8 cellular contexts compared by ENCODE assay signal in the genomic region with DNA sequence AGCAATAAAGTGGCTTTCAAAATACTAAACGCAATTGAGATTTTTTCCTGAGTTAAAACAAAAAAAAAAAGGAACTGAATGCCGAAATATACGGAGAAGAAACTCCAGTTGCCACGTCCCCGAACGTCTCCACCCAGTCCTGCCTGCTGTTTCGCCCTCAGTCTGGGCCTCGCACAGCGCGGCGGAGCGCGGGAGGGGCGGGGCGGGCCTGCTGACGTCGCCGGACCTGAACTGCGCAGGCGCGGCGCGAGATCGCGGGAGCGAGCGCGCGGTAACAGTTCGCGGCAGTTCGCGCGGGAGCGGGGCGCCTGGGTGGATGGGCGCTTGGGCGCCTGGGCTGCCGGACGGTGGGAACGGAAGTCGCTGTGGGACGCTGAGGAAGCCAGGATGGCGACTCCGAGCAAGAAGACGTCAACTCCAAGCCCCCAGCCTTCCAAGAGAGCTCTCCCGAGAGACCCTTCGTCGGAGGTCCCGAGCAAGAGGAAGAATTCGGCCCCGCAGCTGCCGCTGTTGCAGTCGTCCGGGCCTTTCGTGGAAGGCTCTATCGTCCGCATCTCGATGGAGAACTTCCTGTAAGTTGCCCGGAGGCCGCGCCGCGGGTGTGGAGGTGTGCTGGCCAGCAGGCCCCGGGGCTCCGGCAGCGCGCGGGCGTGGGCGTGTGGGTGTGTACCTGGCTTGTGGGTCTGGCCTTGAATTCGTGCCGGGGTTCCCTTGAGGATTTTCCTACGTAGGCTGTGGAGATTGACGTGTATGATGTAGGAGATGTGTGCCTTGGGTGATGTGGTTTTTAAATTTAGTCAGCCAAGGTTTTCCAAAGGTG. TPM values are rescaled to one million over a fixed set of nuclear protein-coding genes. Genes with fewer than 3 reads are reported as not detected.
DNase-seq lines count a peak whose midpoint lies in the region; ATAC-seq, FAIRE-seq and TF ChIP-seq lines count a peak whose summit lies in the region.

A gene (plus strand): TSS at position 287 of the 820 bp plus-strand sequence. CDS start 101 bp downstream, at position 388.

- no peak for TF ChIP-seq RAD21 in IMR-90 (IDR thresholded peaks at IDR 0.05; ENCODE audit: low read length)

- no peak for TF ChIP-seq CTCF in IMR-90 (conservative IDR thresholded peaks at IDR 0.05; ENCODE audit: low read depth, low read length)
- TF ChIP-seq CTCF in OCI-LY7 (conservative IDR thresholded peaks at IDR 0.05; ENCODE audit: low read length): no peak
- no peak for TF ChIP-seq CTCF in endothelial cell of umbilical vein (IDR thresholded peaks at IDR 0.05; ENCODE audit: extremely low read depth in 1 of 2, insufficient read depth in 1 of 2, low read depth in 1 of 2, low read length in 2 of 2)

- H4K8ac ChIP-seq in IMR-90 (ENCODE audit: low read depth in 2 of 2, low read length in 2 of 2): peak within 1 kb of the TSS; percentile 99 to 100

- H2AK5ac ChIP-seq in IMR-90 (ENCODE audit: low read depth, low read length): peak within 1 kb of the TSS; percentile 96

- peak; percentile 96 for TF ChIP-seq POLR2A in IMR-90 (IDR thresholded peaks at IDR 0.05; ENCODE audit: low read depth, low read length)
- peak; percentile 95 for TF ChIP-seq POLR2A in endothelial cell of umbilical vein (IDR thresholded peaks at IDR 0.05; ENCODE audit: low read depth, low read length)

- peak within 1 kb of the TSS; percentile 96 for H2AFZ ChIP-seq in IMR-90 (replicated peaks; ENCODE audit: low read length, poor library complexity)
- H2AFZ ChIP-seq in OCI-LY7 (ENCODE audit: low read length): peak within 1 kb of the TSS; percentile 98
- H2AFZ ChIP-seq in endothelial cell of umbilical vein (ENCODE audit: low read depth, low read length): peak within 1 kb of the TSS; percentile 87

- intact Hi-C loops in IMR-90 (cut with micrococcal nuclease) (loop anchor here (1.0 to 10.0 kb wide), 3 partner anchors 138 to 344 kb away; no protein-coding TSS in a partner anchor), OCI-LY7 (cut with micrococcal nuclease; ENCODE audit: unreplicated experiment) (loop anchor here (1.0 to 10.0 kb wide), 3 partner anchors 166 to 500 kb away; no protein-coding TSS in a partner anchor), endothelial cell of umbilical vein (cut with micrococcal nuclease) (loop anchor here (1.0 to 2.0 kb wide), 5 partner anchors 14 to 584 kb away; no protein-coding TSS in a partner anchor)

- H3K4me2 ChIP-seq in IMR-90 (ENCODE audit: low read depth, low read length) (peak within 1 kb of the TSS; percentile 81), OCI-LY7 (ENCODE audit: low read length) (peak within 1 kb of the TSS; percentile 96), endothelial cell of umbilical vein (ENCODE audit: insufficient read depth, low read length) (peak within 1 kb of the TSS; percentile 67)

- ATAC-seq in GM21529 (IDR thresholded peaks at IDR 0.05; ENCODE audit: unreplicated experiment): peak; percentile 77
- ATAC-seq in IMR-90 (ENCODE audit: low read depth): peak; percentile 84

- peak within 1 kb of the TSS; percentile 99 for H3K23ac ChIP-seq in IMR-90 (ENCODE audit: low read depth, low read length)

- peak within 1 kb of the TSS; percentile 93 for H2BK5ac ChIP-seq in IMR-90 (ENCODE audit: low read depth, low read length, poor library complexity, severe bottlenecking)

- dilution Hi-C loops in IMR-90 (cut with HindIII; ENCODE audit: low sequenced_read_pairs, unreplicated experiment): no loop called here
- dilution Hi-C loops in endothelial cell of umbilical vein (cut with MboI; ENCODE audit: extremely low pct_ligation_motif_present, low sequenced_read_pairs): no loop called here

- H3K27me3 ChIP-seq in IMR-90 (ENCODE audit: control insufficient read depth, insufficient read depth, low read length) (no peaks in the 10 kb centered on the region), endothelial cell of umbilical vein (ENCODE audit: control insufficient read depth in 2 of 2, insufficient read depth in 2 of 2, low read length in 2 of 2) (no peaks in the 10 kb centered on the region)

- H4K20me1 ChIP-seq in IMR-90 (ENCODE audit: insufficient read depth, low read length) (peaks cover 25% of the 10 kb centered on the region), OCI-LY7 (ENCODE audit: insufficient read depth, low read length) (peaks cover 18% of the 10 kb centered on the region), endothelial cell of umbilical vein (replicated peaks; ENCODE audit: control insufficient read depth, extremely low read depth, insufficient read depth, low read length) (no peaks in the 10 kb centered on the region)

- H3K4me3 ChIP-seq in IMR-90 (ENCODE audit: insufficient read depth, low read depth, low read length): peak within 1 kb of the TSS; percentile 75
- H3K4me3 ChIP-seq in OCI-LY7 (ENCODE audit: low read depth, low read length, poor library complexity, severe bottlenecking): peak within 1 kb of the TSS; percentile 89
- H3K4me3 ChIP-seq in endothelial cell of umbilical vein (replicated peaks in 1 of 3; ENCODE audit: insufficient read depth in 1 of 3, low read depth in 1 of 3, low read length in 3 of 3): peak within 1 kb of the TSS; percentile 74 to 95 (median 87)

- H3K4me1 ChIP-seq in IMR-90 (ENCODE audit: control insufficient read depth, insufficient read depth, low read length) (peaks cover 26% of the 10 kb centered on the region), OCI-LY7 (ENCODE audit: insufficient read depth, low read length, poor library complexity, severe bottlenecking) (peaks cover 34% of the 10 kb centered on the region), endothelial cell of umbilical vein (ENCODE audit: control insufficient read depth, extremely low read depth, insufficient read depth, low read length) (peaks cover 40% of the 10 kb centered on the region)

- peak; percentile 78 for FAIRE-seq in endothelial cell of umbilical vein (lab: Jason Lieb, UNC)

- in situ Hi-C loops in IMR-90 (cut with MboI; ENCODE audit: low sequenced_read_pairs): no loop called here

- peak within 1 kb of the TSS; percentile 89 for H2BK120ac ChIP-seq in IMR-90 (ENCODE audit: low read depth, low read length)

- peak within 1 kb of the TSS; percentile 54; the same call in 1 of the 2 replicates for H2BK20ac ChIP-seq in IMR-90 (ENCODE audit: low read depth, low read length)

- peak within 1 kb of the TSS; percentile 97 for H3K4ac ChIP-seq in IMR-90 (ENCODE audit: low read depth, low read length)

- CTCF ChIA-PET in IMR-90 (lab: Yijun Ruan, JAX): interaction anchor here (2.9 kb wide), 1 partner anchor 148 kb away, joined by 8 read pairs; no protein-coding TSS in a partner anchor
- CTCF ChIA-PET in OCI-LY7 (lab: Charles Lee; ENCODE audit: unreplicated experiment): no interaction called here
- CTCF ChIA-PET in endothelial cell of umbilical vein (lab: Charles Lee): interaction anchor here (1.1 to 1.2 kb wide), 2 partner anchors 82 to 344 kb away, joined by 3 to 4 read pairs; no protein-coding TSS in a partner anchor

- H3K79me2 ChIP-seq in OCI-LY7 (ENCODE audit: insufficient read depth, low read depth, low read length) (peaks cover 50% of the 10 kb centered on the region), endothelial cell of umbilical vein (ENCODE audit: control insufficient read depth, insufficient read depth, low read length) (peaks cover 48% of the 10 kb centered on the region)

- BruUV-seq in IMR-90 (replicated peaks; lab: Mats Ljungman, UMichigan): no TSS peak
- BruUV-seq in OCI-LY7 (replicated peaks; lab: Mats Ljungman, UMichigan): TSS peak; percentile 72
- TSS peak; percentile 47 for BruUV-seq in endothelial cell of umbilical vein (replicated peaks; lab: Mats Ljungman, UMichigan)

- 0 out of 2 replicates have a peak, but pooled peaks cover 2% of the 10 kb centered on the region for H3K9me3 ChIP-seq in IMR-90 (ENCODE audit: control insufficient read depth, insufficient read depth, low read length)
- H3K9me3 ChIP-seq in OCI-LY7 (ENCODE audit: low read length): no peaks in the 10 kb centered on the region
- no peaks in the 10 kb centered on the region for H3K9me3 ChIP-seq in endothelial cell of umbilical vein (replicated peaks; ENCODE audit: control insufficient read depth, insufficient read depth, low read length)

- POLR2A ChIA-PET in IMR-90 (lab: Charles Lee; ENCODE audit: unreplicated experiment) (no interaction called here), OCI-LY7 (lab: Charles Lee) (interaction anchor here (0.9 to 1.4 kb wide), 2 partner anchors 10 to 16 kb away, joined by 3 to 4 read pairs; no protein-coding TSS in a partner anchor), endothelial cell of umbilical vein (lab: Charles Lee) (no interaction called here)

- H2BK15ac ChIP-seq in IMR-90 (ENCODE audit: low read depth, low read length): peak within 1 kb of the TSS; percentile 97

- H3K9ac ChIP-seq in IMR-90 (ENCODE audit: low read depth, low read length) (peak within 1 kb of the TSS; percentile 98), endothelial cell of umbilical vein (replicated peaks; ENCODE audit: extremely low read depth, insufficient read depth, low read length) (peak within 1 kb of the TSS; percentile 98)

- H3K18ac ChIP-seq in IMR-90 (ENCODE audit: low read depth, low read length): peak within 1 kb of the TSS; percentile 86

- H3K14ac ChIP-seq in IMR-90 (replicated peaks; ENCODE audit: low read depth, low read length): peak within 1 kb of the TSS; percentile 99

- peak within 1 kb of the TSS; percentile 98 for H3K56ac ChIP-seq in IMR-90 (ENCODE audit: extremely low read depth, insufficient read depth, low read length)

- peak within 1 kb of the TSS; percentile 97 for H4K91ac ChIP-seq in IMR-90 (ENCODE audit: insufficient read depth, low read depth, low read length)

- no peaks in the 10 kb centered on the region for H3K9me2 ChIP-seq in OCI-LY7 (ENCODE audit: insufficient read depth, low read length)

- H2AK9ac ChIP-seq in IMR-90 (replicated peaks; ENCODE audit: low read depth, low read length, poor library complexity): peak within 1 kb of the TSS; percentile 99

- H3K36me3 ChIP-seq in IMR-90 (ENCODE audit: control insufficient read depth, insufficient read depth, low read length): peaks cover 10% of the 10 kb centered on the region; the same call in 1 of the 2 replicates
- peaks cover 41% of the 10 kb centered on the region for H3K36me3 ChIP-seq in OCI-LY7 (ENCODE audit: insufficient read depth, low read length)
- H3K36me3 ChIP-seq in endothelial cell of umbilical vein (ENCODE audit: control insufficient read depth in 2 of 2, extremely low read depth in 1 of 2, insufficient read depth in 2 of 2, low read length in 2 of 2): peaks cover 2 to 9% of the 10 kb centered on the region in 2 experiments

- peaks cover 14 to 66% of the 10 kb centered on the region in 2 experiments for H3K79me1 ChIP-seq in IMR-90 (ENCODE audit: low read depth in 1 of 2, low read length in 2 of 2)

- H3K9me1 ChIP-seq in IMR-90 (ENCODE audit: insufficient read depth, low read length): 0 out of 2 replicates have a peak, but pooled peaks cover 3% of the 10 kb centered on the region
- H3K9me1 ChIP-seq in endothelial cell of umbilical vein (replicated peaks; ENCODE audit: control insufficient read depth, extremely low read depth, insufficient read depth, low read length): no peaks in the 10 kb centered on the region

- DNase-seq in DMS 273 treated with DMSO at 0.1 percent for 48 hours (lab: John Stamatoyannopoulos, UW) (peak; percentile 75), IMR-90 (peak; percentile 92), OCI-LY7 (ENCODE audit: low spot score) (peak; percentile 90), activated T-cell treated with anti-CD3 and anti-CD28 coated beads for 1 hour (ENCODE audit: low read depth) (peak; percentile 83), endothelial cell of umbilical vein (ENCODE audit: low read depth, low spot score) (peak; percentile 95), midbrain (lab: John Stamatoyannopoulos, UW) (peak; percentile 92)
- DNase-seq in stimulated activated CD8-positive, alpha-beta memory T cell treated with anti-CD3 and anti-CD28 coated beads, Interleukin-15, amount 100 ng/mL, for 48 hours (ENCODE audit: low read depth in 2 of 2): peak; percentile 82 to 85

- WGBS in IMR-90 (ENCODE audit: extremely low coverage in 2 of 2, insufficient read length in 1 of 2), 2 experiments: 1% methylated on average over 19 of the region's 75 CpGs; no CpG with 5 or more reads in 1 of the 2 experiments

- peak within 1 kb of the TSS; percentile 92 for H4K5ac ChIP-seq in IMR-90 (ENCODE audit: low read depth, low read length)

- H3K27ac ChIP-seq in IMR-90 (ENCODE audit: insufficient read depth, low read length) (peak within 1 kb of the TSS; percentile 97), OCI-LY7 (ENCODE audit: low read depth, low read length, poor library complexity, severe bottlenecking) (peak within 1 kb of the TSS; percentile 54), endothelial cell of umbilical vein (ENCODE audit: insufficient read depth, low read depth, low read length) (peak within 1 kb of the TSS; percentile 93)

RNA-seq across cellular contexts. Expression of the gene that starts here (rescaled TPM):
- total RNA-seq in IMR-90 (2012; rRNA removed): 12.0 and 25.8 TPM in 2 replicates
- 10.4 and 13.3 TPM in 2 replicates for polyA plus RNA-seq in IMR-90 (2012; rRNA removed)
- polyA plus RNA-seq in IMR-90 (2012; cell fraction: cytosol; rRNA removed): 1.6 and 2.3 TPM in 2 replicates
- 5.2 and 23.3 TPM in 2 replicates for polyA plus RNA-seq in IMR-90 (2012; cell fraction: nucleus; rRNA removed; ENCODE audit: low replicate concordance)
- 34.9 and 42.0 TPM in 2 replicates for total RNA-seq in OCI-LY7 (2014; rRNA removed; shearing (Covaris generic))
- 38.9 and 45.4 TPM in 2 replicates for total RNA-seq in OCI-LY7 (2022)
- total RNA-seq in endothelial cell of umbilical vein: 24.3 and 32.8 TPM in 2 replicates
- polyA plus RNA-seq in endothelial cell of umbilical vein: 5.3 and 17.1 TPM in 2 replicates
- polyA plus RNA-seq in endothelial cell of umbilical vein (2011; cell fraction: cytosol; rRNA removed): 6.5 and 6.7 TPM in 2 replicates
- 29.1 and 88.9 TPM in 2 replicates for polyA plus RNA-seq in endothelial cell of umbilical vein (2011; cell fraction: nucleus; rRNA removed)
- polyA plus RNA-seq in endothelial cell of umbilical vein (2012): 16.1 and 18.2 TPM in 2 replicates
- 8.7 and 9.2 TPM in 2 replicates for polyA minus RNA-seq in endothelial cell of umbilical vein
- polyA minus RNA-seq in endothelial cell of umbilical vein (2011; cell fraction: cytosol; rRNA and poly(A)+ RNA removed): 13.7 TPM
- polyA minus RNA-seq in endothelial cell of umbilical vein (2011; cell fraction: nucleus; rRNA and poly(A)+ RNA removed): 32.7 and 48.4 TPM in 2 replicates

Comparison
In these comparisons a context has a peak if more than half of its experiments do, and no peak if none do; other contexts are left out.
1. Peak in every context shown above with its lines: DNase-seq, ATAC-seq, H3K4me3 ChIP-seq and H3K27ac ChIP-seq.